Comparison of ENCODE assay signal across 8 cellular contexts in genomic region chr13:46553886-46554855, GRCh38. TPM values are rescaled to one million over a fixed set of nuclear protein-coding genes. Genes with fewer than 3 reads are reported as not detected.
DNase-seq lines count a peak whose midpoint lies in the region; ATAC-seq and FAIRE-seq lines count a peak whose summit lies in the region.

No MANE protein-coding gene starts in this region.

- peaks cover 45% of the 10 kb centered on the region for H3K4me1 Mint-ChIP-seq in activated CD8-positive, alpha-beta T cell treated with anti-CD3 and anti-CD28 coated beads, Interleukin-2, amount 10 ng/mL, durations not matched to agents 7 days and 5 days (ENCODE audit: low read depth)

- peak overlapping the region; percentile 19 to 78 for H3K4ac ChIP-seq in mesenchymal stem cell (ENCODE audit: low read depth in 1 of 2, low read length in 2 of 2)

- H3K4me3 Mint-ChIP-seq in activated CD8-positive, alpha-beta T cell treated with anti-CD3 and anti-CD28 coated beads, Interleukin-2, amount 10 ng/mL, durations not matched to agents 7 days and 5 days: peak overlapping the region; percentile 95

- H3K4me3 ChIP-seq in effector memory CD4-positive, alpha-beta T cell (ENCODE audit: insufficient read depth, low read depth, low read length, poor library complexity, severe bottlenecking): peak overlapping the region; percentile 95
- H3K4me3 ChIP-seq in mesenchymal stem cell (ENCODE audit: insufficient read depth in 1 of 2, low read depth in 1 of 2, low read length in 2 of 2): peak overlapping the region; percentile 86 to 98

- peak overlapping the region; percentile 88 to 96 for H3K18ac ChIP-seq in mesenchymal stem cell (ENCODE audit: low read depth in 1 of 2, low read length in 2 of 2)

- peak overlapping the region; percentile 69 for H4K8ac ChIP-seq in mesenchymal stem cell (ENCODE audit: low read length)

- peak overlapping the region in 1 of 2 experiments; percentile 81 for H3K23ac ChIP-seq in mesenchymal stem cell (ENCODE audit: low read length in 2 of 2)

- peak; percentile 40 for ATAC-seq in HG03066 (IDR thresholded peaks at IDR 0.05; ENCODE audit: low read depth, unreplicated experiment)
- peak; percentile 62 for ATAC-seq in activated CD8-positive, alpha-beta T cell treated with anti-CD3 and anti-CD28 coated beads, Interleukin-2, amount 10 ng/mL, durations not matched to agents 7 days and 5 days

- H3K9ac ChIP-seq in mesenchymal stem cell (ENCODE audit: low read length): peak overlapping the region; percentile 96

- peaks cover 20% of the 10 kb centered on the region for H3K4me1 ChIP-seq in effector memory CD4-positive, alpha-beta T cell (ENCODE audit: control insufficient read depth, insufficient read depth, low read length, poor library complexity, severe bottlenecking)
- H3K4me1 ChIP-seq in mesenchymal stem cell (ENCODE audit: control insufficient read depth, insufficient read depth, low read depth, low read length): peaks cover 7% of the 10 kb centered on the region

- no peaks in the 10 kb centered on the region for H3K9me3 ChIP-seq in effector memory CD4-positive, alpha-beta T cell (ENCODE audit: control insufficient read depth, low read length)
- H3K9me3 ChIP-seq in mesenchymal stem cell (ENCODE audit: control insufficient read depth, low read length): no peaks in the 10 kb centered on the region

- peak overlapping the region; percentile 76 for H2BK15ac ChIP-seq in mesenchymal stem cell (ENCODE audit: low read depth, poor library complexity, severe bottlenecking)

- H3K36me3 ChIP-seq in effector memory CD4-positive, alpha-beta T cell (ENCODE audit: control insufficient read depth, insufficient read depth, low read length): no peaks in the 10 kb centered on the region
- no peaks in the 10 kb centered on the region for H3K36me3 ChIP-seq in mesenchymal stem cell (ENCODE audit: control insufficient read depth in 1 of 2, insufficient read depth in 2 of 2, low read depth in 1 of 2, low read length in 2 of 2)

- peak; percentile 75 for DNase-seq in A172 (ENCODE audit: low spot score)
- DNase-seq in GM18507 (ENCODE audit: extremely low spot score, insufficient read length, low read depth): no peak
- DNase-seq in NCI-H82 treated with DMSO at 0.1 percent for 48 hours (lab: John Stamatoyannopoulos, UW; ENCODE audit: unreplicated experiment): peak; percentile 59
- peak; percentile 69 for DNase-seq in activated CD8-positive, alpha-beta T cell treated with anti-CD3 and anti-CD28 coated beads, Interleukin-2, amount 10 ng/mL, durations not matched to agents 7 days and 5 days
- peak; percentile 59 to 63 (median 60) for DNase-seq in effector memory CD4-positive, alpha-beta T cell
- DNase-seq in mesenchymal stem cell: peak; percentile 97
- peak; percentile 30 for DNase-seq in stimulated activated CD8-positive, alpha-beta memory T cell treated with anti-CD3 and anti-CD28 coated beads, Interleukin-12 subunit alpha, Interleukin-12 subunit beta, amount 100 ng/mL, for 1 hour (ENCODE audit: low read depth)

- H3K9me3 Mint-ChIP-seq in activated CD8-positive, alpha-beta T cell treated with anti-CD3 and anti-CD28 coated beads, Interleukin-2, amount 10 ng/mL, durations not matched to agents 7 days and 5 days (ENCODE audit: insufficient read depth): no peaks in the 10 kb centered on the region

- CTCF ChIA-PET in activated CD8-positive, alpha-beta T cell treated with anti-CD3 and anti-CD28 coated beads, Interleukin-2, amount 10 ng/mL, durations not matched to agents 7 days and 5 days (lab: Charles Lee): no interaction called here

- H2BK12ac ChIP-seq in mesenchymal stem cell (ENCODE audit: low read length in 2 of 2): peak overlapping the region in 1 of 2 experiments; percentile 67

- peak overlapping the region; percentile 82 for H3K27ac Mint-ChIP-seq in activated CD8-positive, alpha-beta T cell treated with anti-CD3 and anti-CD28 coated beads, Interleukin-2, amount 10 ng/mL, durations not matched to agents 7 days and 5 days

- H3K27me3 Mint-ChIP-seq in activated CD8-positive, alpha-beta T cell treated with anti-CD3 and anti-CD28 coated beads, Interleukin-2, amount 10 ng/mL, durations not matched to agents 7 days and 5 days (ENCODE audit: low read depth): peaks cover 4% of the 10 kb centered on the region

- H2BK5ac ChIP-seq in mesenchymal stem cell (ENCODE audit: low read depth, low read length, poor library complexity, severe bottlenecking): no peak overlapping the region

- H4K91ac ChIP-seq in mesenchymal stem cell (ENCODE audit: low read length): peak overlapping the region; percentile 55

- H3K27me3 ChIP-seq in effector memory CD4-positive, alpha-beta T cell (replicated peaks; ENCODE audit: control insufficient read depth, insufficient read depth, low read length, poor library complexity, severe bottlenecking): no peaks in the 10 kb centered on the region
- H3K27me3 ChIP-seq in mesenchymal stem cell (ENCODE audit: control insufficient read depth in 1 of 2, insufficient read depth in 1 of 2, low read length in 2 of 2): no peaks in the 10 kb centered on the region

- peak overlapping the region; percentile 80 for H2BK120ac ChIP-seq in mesenchymal stem cell (ENCODE audit: low read depth, low read length)

- POLR2A ChIA-PET in activated CD8-positive, alpha-beta T cell treated with anti-CD3 and anti-CD28 coated beads, Interleukin-2, amount 10 ng/mL, durations not matched to agents 7 days and 5 days (lab: Charles Lee): no interaction called here

- peak overlapping the region; percentile 66 for H2AFZ ChIP-seq in mesenchymal stem cell (ENCODE audit: low read depth, low read length)

- H3K14ac ChIP-seq in mesenchymal stem cell (ENCODE audit: low read length in 2 of 2): peak overlapping the region in 1 of 2 experiments; percentile 95

- peak overlapping the region; percentile 74 for H3K27ac ChIP-seq in effector memory CD4-positive, alpha-beta T cell (ENCODE audit: insufficient read depth, low read length, poor library complexity, severe bottlenecking)
- peak overlapping the region; percentile 59 for H3K27ac ChIP-seq in mesenchymal stem cell (ENCODE audit: low read length, poor library complexity, severe bottlenecking)

- H3K36me3 Mint-ChIP-seq in activated CD8-positive, alpha-beta T cell treated with anti-CD3 and anti-CD28 coated beads, Interleukin-2, amount 10 ng/mL, durations not matched to agents 7 days and 5 days (ENCODE audit: low read depth): peaks cover 6% of the 10 kb centered on the region

- under 1% methylated on average over 72 of the region's 75 CpGs for WGBS in mesenchymal stem cell

- H3K4me2 ChIP-seq in mesenchymal stem cell (ENCODE audit: low read length, poor library complexity, severe bottlenecking): peak overlapping the region; percentile 91

- H2AK5ac ChIP-seq in mesenchymal stem cell (ENCODE audit: low read length, severe bottlenecking): no peak overlapping the region

- peaks cover 4% of the 10 kb centered on the region for H3K79me1 ChIP-seq in mesenchymal stem cell (replicated peaks; ENCODE audit: low read length, poor library complexity, severe bottlenecking)

- peak; percentile 83 for FAIRE-seq in GM18507 (lab: Jason Lieb, UNC)

RNA-seq across cellular contexts. Expression of gene LRCH1, which starts 1.2 kb away (rescaled TPM):
- total RNA-seq in A172 (2014; rRNA removed; shearing (Covaris generic)): 4.9 and 5.0 TPM in 2 replicates
- total RNA-seq in activated CD8-positive, alpha-beta T cell treated with anti-CD3 and anti-CD28 coated beads, Interleukin-2, amount 10 ng/mL, durations not matched to agents 7 days and 5 days: 10 to 100 TPM; 15.3 to 18.0 TPM
- polyA plus RNA-seq in mesenchymal stem cell (2013, experiment 1 of 2): 8.2 TPM
- polyA plus RNA-seq in mesenchymal stem cell (2013, experiment 2 of 2): 7.9 TPM
